Comparison of ENCODE assay signal across 8 cellular contexts in genomic region chr19:1269065-1269477, GRCh38. TPM values are rescaled to one million over a fixed set of nuclear protein-coding genes. Genes with fewer than 3 reads are reported as not detected.
DNase-seq lines count a peak whose midpoint lies in the region; ATAC-seq and TF ChIP-seq lines count a peak whose summit lies in the region.

TSS of gene CIRBP (plus strand) at chr19:1269332. CDS start at chr19:1270934, 1,602 bp downstream.

- no peaks in the 10 kb centered on the region for H3K27me3 ChIP-seq in OCI-LY1 (ENCODE audit: insufficient read depth, low read length)

- peak; percentile 48 for ATAC-seq in GM21423 (IDR thresholded peaks at IDR 0.05; ENCODE audit: unreplicated experiment)

- no peaks in the 10 kb centered on the region for H4K20me1 ChIP-seq in OCI-LY1 (ENCODE audit: insufficient read depth, low read length)

- peaks cover 16% of the 10 kb centered on the region for H3K79me2 ChIP-seq in OCI-LY1 (ENCODE audit: insufficient read depth, low read length)

- H3K4me1 Mint-ChIP-seq in mesothelial cell of epicardium = peaks cover 68% of the 10 kb centered on the region

- no peak within 1 kb of the TSS for H2AFZ ChIP-seq in OCI-LY1 (ENCODE audit: low read length)

- H3K4me1 ChIP-seq in OCI-LY1 (ENCODE audit: insufficient read depth, low read length, severe bottlenecking) = peaks cover 80% of the 10 kb centered on the region

- H3K27ac ChIP-seq in OCI-LY1 (ENCODE audit: low read depth, low read length, poor library complexity, severe bottlenecking) = peak within 1 kb of the TSS; percentile 76

- peaks cover 45% of the 10 kb centered on the region for H3K36me3 ChIP-seq in OCI-LY1 (ENCODE audit: insufficient read depth, low read length)

- peak within 1 kb of the TSS; percentile 95 for H3K27ac Mint-ChIP-seq in mesothelial cell of epicardium

- H3K27me3 Mint-ChIP-seq in mesothelial cell of epicardium (ENCODE audit: low read depth) = peaks cover 4% of the 10 kb centered on the region

- no peaks in the 10 kb centered on the region for H3K9me2 ChIP-seq in OCI-LY1 (ENCODE audit: low read depth, low read length)

- H3K4me2 ChIP-seq in OCI-LY1 (ENCODE audit: low read length) = peak within 1 kb of the TSS; percentile 99

- H3K36me3 Mint-ChIP-seq in mesothelial cell of epicardium = peaks cover 20% of the 10 kb centered on the region

- peaks cover 16% of the 10 kb centered on the region for H3F3A ChIP-seq in OCI-LY1 (ENCODE audit: insufficient read depth, low read length)

- peak within 1 kb of the TSS; percentile 91 for H3K9ac ChIP-seq in OCI-LY1 (ENCODE audit: low read length)

- in situ Hi-C loops in Caki2 (cut with HindIII; ENCODE audit: low pct_unique_long_range_greater_than_20kb, low sequenced_read_pairs) = no loop called here
- in situ Hi-C loops in endometrial microvascular endothelial cells (cut with HindIII; ENCODE audit: inconsistent ontology term, low pct_unique_long_range_greater_than_20kb, low sequenced_read_pairs) = no loop called here

- H3K4me3 ChIP-seq in OCI-LY1 (ENCODE audit: low read depth, low read length, poor library complexity, severe bottlenecking) = peak within 1 kb of the TSS; percentile 93

- TF ChIP-seq CTCF in OCI-LY1 (IDR thresholded peaks at IDR 0.05; ENCODE audit: low read length) (no peak), mesothelial cell of epicardium (IDR thresholded peaks at IDR 0.05; ENCODE audit: unreplicated experiment) (no peak)

- DNase-seq in Caki2 (ENCODE audit: low read depth) (peak; percentile 95), HuH-7 (ENCODE audit: low spot score) (peak; percentile 89), mesothelial cell of epicardium (ENCODE audit: low spot score in 2 of 2, unreplicated experiment in 2 of 2) (peak; percentile 98)
- DNase-seq in activated CD8-positive, alpha-beta memory T cell treated with anti-CD3 and anti-CD28 coated beads, Interleukin-2, amount 50 U/mL, for 24 hours (ENCODE audit: extremely low read depth) = peak; percentile 98
- DNase-seq in stimulated activated CD8-positive, alpha-beta memory T cell treated with anti-CD3 and anti-CD28 coated beads, Interleukin-15, amount 100 ng/mL, for 4 hours (ENCODE audit: low read depth in 2 of 2) = peak; percentile 99

- no peaks in the 10 kb centered on the region for H3K9me3 ChIP-seq in OCI-LY1 (ENCODE audit: low read length)

- peak within 1 kb of the TSS; percentile 81 for H3K4me3 Mint-ChIP-seq in mesothelial cell of epicardium

- no peaks in the 10 kb centered on the region for H3K9me3 Mint-ChIP-seq in mesothelial cell of epicardium

RNA-seq across cellular contexts. Expression of gene CIRBP, which starts in this region (rescaled TPM):
- 51.1 and 84.1 TPM in 2 replicates for total RNA-seq in Caki2 (2014; rRNA removed; shearing (Covaris generic); ENCODE audit: low replicate concordance)
- 235 TPM for total RNA-seq in endometrial microvascular endothelial cells (ENCODE audit: inconsistent ontology term)
- 659 to 674 TPM (median 670 TPM) in 3 replicates for total RNA-seq in mesothelial cell of epicardium

Comparison
In these comparisons a context has a peak if more than half of its experiments do, and no peak if none do; other contexts are left out.
1. Peak in every context shown above with its lines: DNase-seq, ATAC-seq, H3K4me3 ChIP-seq and H3K27ac ChIP-seq.